Comparison of ENCODE assay signal across 8 cellular contexts in the genomic region with DNA sequence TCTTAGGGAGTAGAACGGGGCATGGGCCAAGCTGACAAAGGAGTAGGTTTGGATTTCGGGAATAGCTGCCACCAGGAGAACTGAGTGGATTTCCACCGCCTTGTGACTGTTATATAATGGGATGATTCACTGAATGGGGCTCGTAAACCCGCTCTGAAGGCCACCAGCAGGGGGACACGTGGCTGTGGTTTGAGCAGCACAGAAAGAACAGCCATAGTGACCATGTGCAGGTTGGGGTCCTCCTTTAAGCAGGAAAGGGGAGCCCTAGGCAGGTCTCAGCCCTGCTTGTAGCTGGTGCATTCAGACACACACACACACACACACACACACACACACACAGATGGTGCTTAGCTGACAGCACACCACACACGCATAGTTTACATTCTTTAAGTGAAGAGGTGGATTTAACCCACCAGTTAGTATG. TPM values are rescaled to one million over a fixed set of nuclear protein-coding genes. Genes with fewer than 3 reads are reported as not detected.
A peak's percentile ranks its signal among the peaks of the same experiment; 100 is the strongest.
DNase-seq lines count a peak whose midpoint lies in the region; TF ChIP-seq lines count a peak whose summit lies in the region.

No MANE protein-coding gene starts in this region.

- no peak overlapping the region for H2BK5ac ChIP-seq in mesenchymal stem cell (ENCODE audit: low read depth, low read length, poor library complexity, severe bottlenecking)

- H3K36me3 ChIP-seq in brain microvascular endothelial cell (replicated peaks) (no peaks in the 10 kb centered on the region), mesenchymal stem cell (ENCODE audit: control insufficient read depth in 1 of 2, insufficient read depth in 2 of 2, low read depth in 1 of 2, low read length in 2 of 2) (no peaks in the 10 kb centered on the region)

- H3K27ac ChIP-seq in brain microvascular endothelial cell (no peak overlapping the region), mesenchymal stem cell (ENCODE audit: low read length, poor library complexity, severe bottlenecking) (no peak overlapping the region)

- peaks cover 31% of the 10 kb centered on the region for H3K4me1 ChIP-seq in mesenchymal stem cell (ENCODE audit: control insufficient read depth, insufficient read depth, low read depth, low read length)

- 33% methylated on average over 6 of the region's 7 CpGs for WGBS in mesenchymal stem cell

- no peak overlapping the region for H3K4me3 ChIP-seq in brain microvascular endothelial cell (ENCODE audit: low read depth, low read length)
- H3K4me3 ChIP-seq in mesenchymal stem cell (ENCODE audit: insufficient read depth in 1 of 2, low read depth in 1 of 2, low read length in 2 of 2), result no peak overlapping the region

- no peak overlapping the region for H3K4ac ChIP-seq in mesenchymal stem cell (ENCODE audit: low read depth in 1 of 2, low read length in 2 of 2)

- in situ Hi-C loops in brain microvascular endothelial cell (cut with HindIII; ENCODE audit: low pct_ligation_motif_present, low sequenced_read_pairs), result no loop called here

- peak overlapping the region; percentile 26 for H3K9ac ChIP-seq in mesenchymal stem cell (ENCODE audit: low read length)

- H3K79me1 ChIP-seq in mesenchymal stem cell (replicated peaks; ENCODE audit: low read length, poor library complexity, severe bottlenecking), result no peaks in the 10 kb centered on the region

- H3K23ac ChIP-seq in mesenchymal stem cell (ENCODE audit: low read length in 2 of 2), result no peak overlapping the region

- no peak overlapping the region for H2AFZ ChIP-seq in mesenchymal stem cell (ENCODE audit: low read depth, low read length)

- peak; percentile 69 for TF ChIP-seq CTCF in brain microvascular endothelial cell (IDR thresholded peaks at IDR 0.05; ENCODE audit: low read depth, low read length, missing control alignments)

- no peak overlapping the region for H3K18ac ChIP-seq in mesenchymal stem cell (ENCODE audit: low read depth in 1 of 2, low read length in 2 of 2)

- no peak overlapping the region for H4K91ac ChIP-seq in mesenchymal stem cell (ENCODE audit: low read length)

- no peak overlapping the region for H4K8ac ChIP-seq in mesenchymal stem cell (ENCODE audit: low read length)

- H2BK15ac ChIP-seq in mesenchymal stem cell (ENCODE audit: low read depth, poor library complexity, severe bottlenecking), result no peak overlapping the region

- DNase-seq in AML-193 (lab: John Stamatoyannopoulos, UW) (peak; percentile 5 to 12), HuH-7 (ENCODE audit: low spot score) (peak; percentile 77), brain microvascular endothelial cell (peak; percentile 89), mesenchymal stem cell (peak; percentile 72), activated gamma-delta T cell (lab: John Stamatoyannopoulos, UW) (no peak)
- no peak for DNase-seq in effector CD4-positive, alpha-beta T cell
- DNase-seq in activated CD8-positive, alpha-beta memory T cell treated with anti-CD3 and anti-CD28 coated beads for 24 hours, result no peak
- no peak for DNase-seq in activated naive CD4-positive, alpha-beta T cell treated with Interleukin-2 at 50 U/mL for 16 hours

- peak overlapping the region in 1 of 2 experiments; percentile 69 for H3K14ac ChIP-seq in mesenchymal stem cell (ENCODE audit: low read length in 2 of 2)

- H2BK12ac ChIP-seq in mesenchymal stem cell (ENCODE audit: low read length in 2 of 2), result no peak overlapping the region

- H2AK5ac ChIP-seq in mesenchymal stem cell (ENCODE audit: low read length, severe bottlenecking), result peak overlapping the region; percentile 95

- H2BK120ac ChIP-seq in mesenchymal stem cell (ENCODE audit: low read depth, low read length), result no peak overlapping the region

- peaks cover 2% of the 10 kb centered on the region for H3K27me3 ChIP-seq in brain microvascular endothelial cell (replicated peaks)
- H3K27me3 ChIP-seq in mesenchymal stem cell (ENCODE audit: control insufficient read depth in 1 of 2, insufficient read depth in 1 of 2, low read length in 2 of 2), result no peaks in the 10 kb centered on the region

- no peak overlapping the region for H3K4me2 ChIP-seq in mesenchymal stem cell (ENCODE audit: low read length, poor library complexity, severe bottlenecking)

- no peaks in the 10 kb centered on the region for H3K9me3 ChIP-seq in mesenchymal stem cell (ENCODE audit: control insufficient read depth, low read length)

RNA-seq across cellular contexts. Expression of gene ASB2, which starts 8.6 kb away (rescaled TPM):
- not detected for polyA plus RNA-seq in mesenchymal stem cell (2013, experiment 1 of 2)
- not detected for polyA plus RNA-seq in mesenchymal stem cell (2013, experiment 2 of 2)

RNA-seq across cellular contexts. Expression of gene CCDC197, which starts 12.1 kb away (rescaled TPM):
- polyA plus RNA-seq in mesenchymal stem cell (2013, experiment 1 of 2), result not detected
- polyA plus RNA-seq in mesenchymal stem cell (2013, experiment 2 of 2), result not detected

RNA-seq across cellular contexts. Expression of gene OTUB2, which starts 41.1 kb away (rescaled TPM):
- 1.1 TPM for polyA plus RNA-seq in mesenchymal stem cell (2013, experiment 1 of 2)
- polyA plus RNA-seq in mesenchymal stem cell (2013, experiment 2 of 2), result 1.1 TPM

RNA-seq across cellular contexts. Expression of gene FAM181A, which starts 57.9 kb away (rescaled TPM):
- polyA plus RNA-seq in mesenchymal stem cell (2013, experiment 1 of 2), result not detected
- polyA plus RNA-seq in mesenchymal stem cell (2013, experiment 2 of 2), result not detected

Comparison
In these comparisons a context has a peak if more than half of its experiments do, and no peak if none do; other contexts are left out.
1. DNase-seq: peak in AML-193 (2 of 2), HuH-7 (single experiment), brain microvascular endothelial cell (single experiment) and mesenchymal stem cell (single experiment); none in effector CD4-positive, alpha-beta T cell (single experiment), activated gamma-delta T cell (single experiment), activated CD8-positive, alpha-beta memory T cell treated with anti-CD3 and anti-CD28 coated beads for 24 hours (single experiment) and activated naive CD4-positive, alpha-beta T cell treated with Interleukin-2 at 50 U/mL for 16 hours (single experiment).